ENCODE assay signal across 9 cellular contexts in genomic region chr18:59142274-59142673, GRCh38. TPM values are rescaled to one million over a fixed set of nuclear protein-coding genes. Genes with fewer than 3 reads are reported as not detected.
DNase-seq lines count a peak whose midpoint lies in the region; ATAC-seq and TF ChIP-seq lines count a peak whose summit lies in the region.
"Had no signal": no experiment of that assay in that cellular context is flagged by ENCODE, and none has a peak within 500 bp of the region (broad histone marks: within the 10 kb centered on the region; RNA-seq: fewer than 3 reads in every experiment).

No MANE protein-coding gene starts in this region.

- CTCF ChIA-PET in mammary epithelial cell (lab: Charles Lee; ENCODE audit: low non-redundant PET): no interaction called here
- CTCF ChIA-PET in MCF 10A (lab: Yijun Ruan, JAX): interaction anchor here (0.6 to 1.9 kb wide), 4 partner anchors 33 to 164 kb away, joined by 3 to 4 read pairs (median 3); no protein-coding TSS in a partner anchor

- TSS peak; percentile 10 for BruUV-seq in mammary epithelial cell (replicated peaks; lab: Mats Ljungman, UMichigan)
- BruUV-seq in MCF 10A (replicated peaks; lab: Mats Ljungman, UMichigan): no TSS peak

- TF ChIP-seq CTCF in mammary epithelial cell (conservative IDR thresholded peaks at IDR 0.05 in 1 of 2, IDR thresholded peaks at IDR 0.05 in 1 of 2; ENCODE audit: extremely low read depth in 1 of 2, insufficient read depth in 1 of 2, low read depth in 1 of 2, low read length in 2 of 2): no peak
- TF ChIP-seq CTCF in MCF 10A (IDR thresholded peaks at IDR 0.05; ENCODE audit: unreplicated experiment): no peak

- no peaks in the 10 kb centered on the region for H4K20me1 ChIP-seq in mammary epithelial cell (ENCODE audit: insufficient read depth, low read length)

- H3K4me2 ChIP-seq in mammary epithelial cell (ENCODE audit: insufficient read depth, low read depth, low read length): no peak overlapping the region

- H3K36me3 Mint-ChIP-seq in MCF 10A (ENCODE audit: insufficient read depth, unreplicated experiment) (no peaks in the 10 kb centered on the region), IgD-negative memory B cell (peaks cover 2% of the 10 kb centered on the region)
- H3K36me3 Mint-ChIP-seq in activated naive CD8-positive, alpha-beta T cell: peaks cover 2% of the 10 kb centered on the region
- peaks cover 19% of the 10 kb centered on the region for H3K36me3 Mint-ChIP-seq in stimulated activated memory B cell treated with anti-CD40 and anti-IgM and Interleukin-4, amounts not matched to agents 10 μg/mL and 1 μg/mL and 100 μg/mL, for 72 hours

- peaks cover 6% of the 10 kb centered on the region for H3K4me1 ChIP-seq in mammary epithelial cell (ENCODE audit: insufficient read depth, low read length)

- H2AFZ ChIP-seq in mammary epithelial cell (ENCODE audit: low read depth, low read length): no peak overlapping the region

- no peak overlapping the region for H3K9ac ChIP-seq in mammary epithelial cell (ENCODE audit: insufficient read depth, low read length)

- POLR2A ChIA-PET in MCF 10A (lab: Yijun Ruan, JAX): interaction anchor here (0.6 to 0.7 kb wide), 2 partner anchors 215 to 322 kb away, joined by 3 to 4 read pairs; no protein-coding TSS in a partner anchor

- peaks cover 53% of the 10 kb centered on the region for H3K79me2 ChIP-seq in mammary epithelial cell (ENCODE audit: insufficient read depth, low read length)

- H3K4me3 ChIP-seq in mammary epithelial cell (replicated peaks in 1 of 3; ENCODE audit: insufficient read depth in 1 of 3, low read depth in 2 of 3, low read length in 3 of 3): no peak overlapping the region
- H3K4me3 ChIP-seq: Peyer's patch had no signal

- intact Hi-C loops in mammary epithelial cell (cut with micrococcal nuclease) (no loop called here), MCF 10A (cut with micrococcal nuclease) (no loop called here), left cardiac atrium (cut with DNase I) (no loop called here)

- H3K27me3 ChIP-seq in mammary epithelial cell (ENCODE audit: insufficient read depth, low read length): no peaks in the 10 kb centered on the region
- H3K27me3 ChIP-seq: Peyer's patch had no signal

- H3K4me1 Mint-ChIP-seq in MCF 10A (ENCODE audit: insufficient read depth, unreplicated experiment) (peaks cover 11% of the 10 kb centered on the region), IgD-negative memory B cell (peaks cover 45 to 49% (median 46%) of the 10 kb centered on the region in 3 donors)
- H3K4me1 Mint-ChIP-seq in activated naive CD8-positive, alpha-beta T cell (ENCODE audit: low read depth): peaks cover 56% of the 10 kb centered on the region
- peaks cover 65% of the 10 kb centered on the region for H3K4me1 Mint-ChIP-seq in stimulated activated memory B cell treated with anti-CD40 and anti-IgM and Interleukin-4, amounts not matched to agents 10 μg/mL and 1 μg/mL and 100 μg/mL, for 72 hours

- peak; percentile 4 for ATAC-seq in stimulated activated memory B cell treated with anti-CD40 and anti-IgM and Interleukin-4, amounts not matched to agents 10 μg/mL and 1 μg/mL and 100 μg/mL, for 72 hours
- ATAC-seq in left cardiac atrium (no peak), HG03095 (IDR thresholded peaks at IDR 0.05; ENCODE audit: unreplicated experiment) (no peak), esophagus mucosa (no peak)

- H3K27ac Mint-ChIP-seq in MCF 10A (ENCODE audit: low read depth, unreplicated experiment) (no peak overlapping the region), IgD-negative memory B cell (peak overlapping the region; percentile 100)
- H3K27ac Mint-ChIP-seq in activated naive CD8-positive, alpha-beta T cell: peak overlapping the region; percentile 76
- peak overlapping the region; percentile 99 for H3K27ac Mint-ChIP-seq in stimulated activated memory B cell treated with anti-CD40 and anti-IgM and Interleukin-4, amounts not matched to agents 10 μg/mL and 1 μg/mL and 100 μg/mL, for 72 hours

- no peak for DNase-seq in mammary epithelial cell
- no peak for DNase-seq in MCF 10A (ENCODE audit: unreplicated experiment)
- no peak for DNase-seq in left cardiac atrium
- DNase-seq: Peyer's patch had no signal

- no peaks in the 10 kb centered on the region for H3K36me3 ChIP-seq in mammary epithelial cell (ENCODE audit: insufficient read depth, low read length)
- H3K36me3 ChIP-seq: Peyer's patch had no signal

- 94% methylated on average over 6 of the region's 6 CpGs for WGBS in mammary epithelial cell (ENCODE audit: low coverage, missing lambda C conversion rate)

- H3K9me3 ChIP-seq in mammary epithelial cell (replicated peaks; ENCODE audit: insufficient read depth, low read length): no peaks in the 10 kb centered on the region
- H3K9me3 ChIP-seq: Peyer's patch had no signal

- dilution Hi-C loops in mammary epithelial cell (cut with HindIII; ENCODE audit: low sequenced_read_pairs): no loop called here

- H3K4me3 Mint-ChIP-seq in MCF 10A (ENCODE audit: unreplicated experiment) (no peak overlapping the region), IgD-negative memory B cell (peak overlapping the region; percentile 95 to 100 (median 99))
- peak overlapping the region; percentile 68 for H3K4me3 Mint-ChIP-seq in activated naive CD8-positive, alpha-beta T cell
- H3K4me3 Mint-ChIP-seq in stimulated activated memory B cell treated with anti-CD40 and anti-IgM and Interleukin-4, amounts not matched to agents 10 μg/mL and 1 μg/mL and 100 μg/mL, for 72 hours: peak overlapping the region; percentile 95

- no peak overlapping the region for H3K27ac ChIP-seq in mammary epithelial cell (ENCODE audit: insufficient read depth, low read depth, low read length)
- H3K27ac ChIP-seq: Peyer's patch had no signal

- in situ Hi-C loops in mammary epithelial cell (cut with MboI; ENCODE audit: low sequenced_read_pairs in 2 of 2): no loop called here

- H3K27me3 Mint-ChIP-seq in MCF 10A (ENCODE audit: insufficient read depth, unreplicated experiment) (no peaks in the 10 kb centered on the region), IgD-negative memory B cell (no peaks in the 10 kb centered on the region)
- no peaks in the 10 kb centered on the region for H3K27me3 Mint-ChIP-seq in activated naive CD8-positive, alpha-beta T cell
- no peaks in the 10 kb centered on the region for H3K27me3 Mint-ChIP-seq in stimulated activated memory B cell treated with anti-CD40 and anti-IgM and Interleukin-4, amounts not matched to agents 10 μg/mL and 1 μg/mL and 100 μg/mL, for 72 hours

- H3K9me3 Mint-ChIP-seq in MCF 10A (ENCODE audit: unreplicated experiment): no peaks in the 10 kb centered on the region
- no peaks in the 10 kb centered on the region for H3K9me3 Mint-ChIP-seq in IgD-negative memory B cell
- H3K9me3 Mint-ChIP-seq in activated naive CD8-positive, alpha-beta T cell (ENCODE audit: low read depth): no peaks in the 10 kb centered on the region
- H3K9me3 Mint-ChIP-seq in stimulated activated memory B cell treated with anti-CD40 and anti-IgM and Interleukin-4, amounts not matched to agents 10 μg/mL and 1 μg/mL and 100 μg/mL, for 72 hours: no peaks in the 10 kb centered on the region

RNA-seq across cellular contexts. Expression of gene SEC11C, which starts 2.6 kb away (rescaled TPM):
- 10 to 100 TPM; 13.7 to 47.1 TPM for total RNA-seq in mammary epithelial cell
- 23.3 TPM for polyA plus RNA-seq in mammary epithelial cell
- polyA minus RNA-seq in mammary epithelial cell: 27.0 TPM
- total RNA-seq in MCF 10A (2022): 168 and 272 TPM in 2 replicates
- 260 TPM for polyA plus RNA-seq in IgD-negative memory B cell
- 10 to 100 TPM; 35.0 to 43.9 TPM for total RNA-seq in left cardiac atrium
- total RNA-seq in esophagus mucosa: 32.6 TPM
